ENCODE assay signal across 1 cellular context in the genomic region with DNA sequence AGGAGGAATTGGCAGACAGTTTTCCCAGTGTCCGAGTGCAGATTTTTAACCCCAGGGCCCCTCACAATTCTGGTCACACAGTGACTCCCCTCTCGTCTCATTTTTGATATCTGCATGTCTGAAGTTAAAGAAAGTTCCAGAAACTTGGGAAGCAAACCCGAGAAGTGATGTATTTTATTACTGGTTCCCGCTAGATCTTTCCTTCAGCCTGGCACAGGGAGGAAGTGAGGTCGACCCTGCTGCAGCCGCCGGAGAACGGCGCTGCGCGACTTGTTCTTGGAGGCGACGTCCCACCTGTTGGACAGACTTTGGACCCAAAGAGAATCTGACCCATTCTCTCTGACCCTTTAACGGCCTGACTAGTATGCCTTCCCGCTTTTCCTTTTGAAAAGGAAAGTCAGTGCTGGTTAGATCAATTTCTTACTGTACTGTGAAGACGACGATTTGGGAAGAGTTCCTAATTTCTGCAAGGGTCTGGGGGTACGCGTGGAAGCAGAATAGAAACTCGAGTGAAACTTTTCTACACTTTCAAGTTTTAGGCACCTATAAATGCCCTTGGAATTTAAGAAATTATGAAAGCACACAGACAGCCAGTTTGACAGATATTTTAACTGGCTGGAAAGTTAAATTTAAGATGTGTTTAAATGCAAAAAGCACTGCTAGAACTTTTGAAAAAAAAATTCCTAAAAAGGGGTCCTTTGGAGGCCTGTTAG.
TF ChIP-seq lines count a peak whose summit lies in the region.

No MANE protein-coding gene starts in this region.

TF ChIP-seq in H1, 55 proteins besides CTCF, POLR2A, EP300 and RAD21 (continued from another document):
- TF ChIP-seq BCL11A (IDR thresholded peaks at IDR 0.05; ENCODE audit: low read depth in 2 of 2, low read length in 2 of 2), result no peak
- TF ChIP-seq EZH2 (IDR thresholded peaks at IDR 0.05; ENCODE audit: low read depth, low read length, severe bottlenecking), result peak; percentile 46
- TF ChIP-seq SUZ12 (IDR thresholded peaks at IDR 0.05; ENCODE audit: low read length), result no peak
- TF ChIP-seq, protein P1, sequence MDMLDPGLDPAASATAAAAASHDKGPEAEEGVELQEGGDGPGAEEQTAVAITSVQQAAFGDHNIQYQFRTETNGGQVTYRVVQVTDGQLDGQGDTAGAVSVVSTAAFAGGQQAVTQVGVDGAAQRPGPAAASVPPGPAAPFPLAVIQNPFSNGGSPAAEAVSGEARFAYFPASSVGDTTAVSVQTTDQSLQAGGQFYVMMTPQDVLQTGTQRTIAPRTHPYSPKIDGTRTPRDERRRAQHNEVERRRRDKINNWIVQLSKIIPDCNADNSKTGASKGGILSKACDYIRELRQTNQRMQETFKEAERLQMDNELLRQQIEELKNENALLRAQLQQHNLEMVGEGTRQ (IDR thresholded peaks at IDR 0.05; ENCODE audit: low read length), result no peak
